37 cellular contexts compared by ENCODE assay signal in genomic region chr2:66192888-66193287, GRCh38.
"Had no signal": no experiment of that assay in that cellular context is flagged by ENCODE, and none has a peak within 500 bp of the region (broad histone marks: within the 10 kb centered on the region; RNA-seq: fewer than 3 reads in every experiment).

No MANE protein-coding gene starts in this region.

- FAIRE-seq: astrocyte, TTC549 had no signal

- H3K36me3 Mint-ChIP-seq: activated CD4-positive, alpha-beta memory T cell treated with anti-CD3 and anti-CD28 coated beads for 36 hours; activated naive CD4-positive, alpha-beta T cell treated with anti-CD3 and anti-CD28 coated beads, Interleukin-2, amount 50 U/mL, for 72 hours; activated naive CD8-positive, alpha-beta T cell treated with anti-CD3 and anti-CD28 coated beads for 36 hours had no signal

- H3K4me1 ChIP-seq: adrenal gland, body of pancreas, breast epithelium had no signal

- H3K9me3 Mint-ChIP-seq: activated CD4-positive, alpha-beta T cell treated with anti-CD3 and anti-CD28 coated beads, Interleukin-2, amount 10 ng/mL, durations not matched to agents 24 days and 14 days; activated naive CD8-positive, alpha-beta T cell treated with anti-CD3 and anti-CD28 coated beads for 36 hours; activated T-cell treated with anti-CD3 and anti-CD28 coated beads, Interleukin-2, amount 50 U/mL, for 4 hours; activated T-cell treated with anti-CD3 and anti-CD28 coated beads, Interleukin-2, amount 50 U/mL, for 72 hours; activated T-helper 1 cell treated with anti-CD3 and anti-CD28 coated beads, Interleukin-12 subunit alpha, Interleukin-12 subunit beta, Interleukin-2, Interleukin-4 antibody, amounts not matched to agents 30 ng/mL and 10 ng/mL and 1 ng/mL, durations not matched to agents 14 hours and 24 hours and 36 hours had no signal

- H3K4me1 Mint-ChIP-seq: activated B cell treated with CpG ODN at 0.5 μM for 24 hours; activated CD4-positive, alpha-beta T cell treated with anti-CD3 and anti-CD28 coated beads, Interleukin-2, amount 10 ng/mL, durations not matched to agents 24 days and 14 days; activated naive CD8-positive, alpha-beta T cell treated with anti-CD3 and anti-CD28 coated beads for 36 hours; activated T-helper 17 cell treated with anti-CD3 and anti-CD28 coated beads, Interleukin-2, amount 50 U/mL, for 72 hours had no signal

- H3K27me3 ChIP-seq: adrenal gland, body of pancreas, brain microvascular endothelial cell, breast epithelium had no signal

- H3K27me3 Mint-ChIP-seq: activated B cell treated with CpG ODN at 0.5 μM for 24 hours; activated CD4-positive, alpha-beta T cell treated with anti-CD3 and anti-CD28 coated beads, Interleukin-2, amount 10 ng/mL, durations not matched to agents 24 days and 14 days; activated CD8-positive, alpha-beta T cell treated with anti-CD3 and anti-CD28 coated beads for 36 hours; activated naive CD8-positive, alpha-beta T cell treated with anti-CD3 and anti-CD28 coated beads for 36 hours; activated T-helper 17 cell treated with anti-CD3 and anti-CD28 coated beads, Interleukin-2, amount 50 U/mL, for 72 hours had no signal

- ATAC-seq: activated CD8-positive, alpha-beta T cell treated with anti-CD3 and anti-CD28 coated beads for 36 hours; activated naive CD4-positive, alpha-beta T cell treated with anti-CD3 and anti-CD28 coated beads, Interleukin-2, amount 50 U/mL, for 72 hours; activated T-cell treated with anti-CD3 and anti-CD28 coated beads, Interleukin-2, amount 50 U/mL, for 4 hours; activated T-cell treated with anti-CD3 and anti-CD28 coated beads, Interleukin-2, amount 50 U/mL, for 72 hours; activated T-helper 17 cell treated with anti-CD3 and anti-CD28 coated beads, Interleukin-2, amount 50 U/mL, for 72 hours; body of pancreas had no signal

- H3K36me3 ChIP-seq: adrenal gland, brain microvascular endothelial cell, breast epithelium had no signal

- H3K27ac Mint-ChIP-seq: activated B cell treated with CpG ODN at 0.5 μM for 24 hours; activated CD4-positive, alpha-beta memory T cell treated with anti-CD3 and anti-CD28 coated beads for 36 hours; activated CD4-positive, alpha-beta T cell treated with anti-CD3 and anti-CD28 coated beads, Interleukin-2, amount 10 ng/mL, durations not matched to agents 24 days and 14 days; activated CD8-positive, alpha-beta T cell treated with anti-CD3 and anti-CD28 coated beads for 36 hours; activated naive CD4-positive, alpha-beta T cell treated with anti-CD3 and anti-CD28 coated beads for 36 hours; activated naive CD4-positive, alpha-beta T cell treated with anti-CD3 and anti-CD28 coated beads, Interleukin-2, amount 50 U/mL, for 72 hours; activated naive CD8-positive, alpha-beta T cell treated with anti-CD3 and anti-CD28 coated beads for 36 hours; activated T-cell treated with anti-CD3 and anti-CD28 coated beads, Interleukin-2, amount 50 U/mL, for 72 hours; activated T-helper 1 cell treated with anti-CD3 and anti-CD28 coated beads, Interleukin-12 subunit alpha, Interleukin-12 subunit beta, Interleukin-2, Interleukin-4 antibody, amounts not matched to agents 30 ng/mL and 10 ng/mL and 1 ng/mL, durations not matched to agents 14 hours and 24 hours and 36 hours; activated T-helper 17 cell treated with anti-CD3 and anti-CD28 coated beads, Interleukin-2, amount 50 U/mL, for 72 hours; T-helper 1 cell treated with Interleukin-12 subunit alpha and Interleukin-12 subunit beta and Interleukin-4 antibody, amounts not matched to agents 30 μg/mL and 1 μg/mL, for 36 hours; T-helper 2 cell treated with Interferon-gamma antibody and Interleukin-4, amounts not matched to agents 5 μg/mL and 100 μg/mL, for 36 hours had no signal

- H3K9me3 ChIP-seq: adrenal gland, body of pancreas had no signal

- H3K4me3 Mint-ChIP-seq: activated B cell treated with CpG ODN at 0.5 μM for 24 hours; activated CD4-positive, alpha-beta memory T cell treated with anti-CD3 and anti-CD28 coated beads for 36 hours; activated CD4-positive, alpha-beta T cell treated with anti-CD3 and anti-CD28 coated beads, Interleukin-2, amount 10 ng/mL, durations not matched to agents 24 days and 14 days; activated CD8-positive, alpha-beta T cell treated with anti-CD3 and anti-CD28 coated beads for 36 hours; activated naive CD4-positive, alpha-beta T cell treated with anti-CD3 and anti-CD28 coated beads for 36 hours; activated naive CD8-positive, alpha-beta T cell treated with anti-CD3 and anti-CD28 coated beads for 36 hours; activated T-cell treated with anti-CD3 and anti-CD28 coated beads, Interleukin-2, amount 50 U/mL, for 4 hours; activated T-cell treated with anti-CD3 and anti-CD28 coated beads, Interleukin-2, amount 50 U/mL, for 72 hours; activated T-helper 1 cell treated with anti-CD3 and anti-CD28 coated beads, Interleukin-12 subunit alpha, Interleukin-12 subunit beta, Interleukin-2, Interleukin-4 antibody, amounts not matched to agents 30 ng/mL and 10 ng/mL and 1 ng/mL, durations not matched to agents 14 hours and 24 hours and 36 hours; activated T-helper 17 cell treated with anti-CD3 and anti-CD28 coated beads, Interleukin-2, amount 50 U/mL, for 72 hours; T-helper 1 cell treated with Interleukin-12 subunit alpha and Interleukin-12 subunit beta and Interleukin-4 antibody, amounts not matched to agents 30 μg/mL and 1 μg/mL, for 36 hours; T-helper 2 cell treated with Interferon-gamma antibody and Interleukin-4, amounts not matched to agents 5 μg/mL and 100 μg/mL, for 36 hours had no signal

- H3K27ac ChIP-seq: adrenal gland, body of pancreas, brain microvascular endothelial cell, breast epithelium, VCaP had no signal

- H3K4me3 ChIP-seq: adrenal gland, body of pancreas, breast epithelium had no signal

- DNase-seq: activated B cell treated with CpG ODN at 0.5 μM for 24 hours; activated CD4-positive, alpha-beta memory T cell treated with anti-CD3 and anti-CD28 coated beads for 36 hours; activated CD4-positive, alpha-beta T cell treated with anti-CD3 and anti-CD28 coated beads for 4 hours; activated CD4-positive, alpha-beta T cell treated with anti-CD3 and anti-CD28 coated beads, Interleukin-2, amount 10 ng/mL, durations not matched to agents 24 days and 14 days; activated CD4-positive, alpha-beta T cell treated with anti-CD3 and anti-CD28 coated beads, Interleukin-2, amount 50 U/mL, for 1 hour; activated CD4-positive, alpha-beta T cell treated with anti-CD3 and anti-CD28 coated beads, Interleukin-2, amount 50 U/mL, for 4 hours; activated CD4-positive, CD25-positive, alpha-beta regulatory T cell treated with anti-CD3 and anti-CD28 coated beads, Interleukin-2, amount 50 U/mL, for 72 hours; activated CD8-positive, alpha-beta memory T cell treated with anti-CD3 and anti-CD28 coated beads, Interleukin-2, amount 50 U/mL, for 4 hours; activated CD8-positive, alpha-beta T cell treated with anti-CD3 and anti-CD28 coated beads for 36 hours; activated effector memory CD4-positive, alpha-beta T cell treated with anti-CD3 and anti-CD28 coated beads, Interleukin-2, amount 50 U/mL, for 16 hours; activated gamma-delta T cell treated with Interleukin-2 at 50 U/mL for 16 hours; activated naive CD4-positive, alpha-beta T cell; activated naive CD4-positive, alpha-beta T cell treated with anti-CD3 and anti-CD28 coated beads for 36 hours; activated naive CD4-positive, alpha-beta T cell treated with anti-CD3 and anti-CD28 coated beads, Interleukin-2, amount 50 U/mL, for 16 hours; activated naive CD8-positive, alpha-beta T cell treated with anti-CD3 and anti-CD28 coated beads for 36 hours; activated T-cell treated with anti-CD3 and anti-CD28 coated beads for 4 hours; activated T-cell treated with anti-CD3 and anti-CD28 coated beads, Interleukin-2, amount 50 U/mL, for 1 hour; activated T-cell treated with anti-CD3 and anti-CD28 coated beads, Interleukin-2, amount 50 U/mL, for 4 hours; activated T-cell treated with anti-CD3 and anti-CD28 coated beads, Interleukin-2, amount 50 U/mL, for 72 hours; adrenal gland; amniotic stem cell; aorta; body of pancreas; brain microvascular endothelial cell; central memory CD4-positive, alpha-beta T cell; T-helper 1 cell; T-helper 2 cell; T-helper 9 cell had no signal
